ENCODE assay signal across 1 cellular context in the genomic region with DNA sequence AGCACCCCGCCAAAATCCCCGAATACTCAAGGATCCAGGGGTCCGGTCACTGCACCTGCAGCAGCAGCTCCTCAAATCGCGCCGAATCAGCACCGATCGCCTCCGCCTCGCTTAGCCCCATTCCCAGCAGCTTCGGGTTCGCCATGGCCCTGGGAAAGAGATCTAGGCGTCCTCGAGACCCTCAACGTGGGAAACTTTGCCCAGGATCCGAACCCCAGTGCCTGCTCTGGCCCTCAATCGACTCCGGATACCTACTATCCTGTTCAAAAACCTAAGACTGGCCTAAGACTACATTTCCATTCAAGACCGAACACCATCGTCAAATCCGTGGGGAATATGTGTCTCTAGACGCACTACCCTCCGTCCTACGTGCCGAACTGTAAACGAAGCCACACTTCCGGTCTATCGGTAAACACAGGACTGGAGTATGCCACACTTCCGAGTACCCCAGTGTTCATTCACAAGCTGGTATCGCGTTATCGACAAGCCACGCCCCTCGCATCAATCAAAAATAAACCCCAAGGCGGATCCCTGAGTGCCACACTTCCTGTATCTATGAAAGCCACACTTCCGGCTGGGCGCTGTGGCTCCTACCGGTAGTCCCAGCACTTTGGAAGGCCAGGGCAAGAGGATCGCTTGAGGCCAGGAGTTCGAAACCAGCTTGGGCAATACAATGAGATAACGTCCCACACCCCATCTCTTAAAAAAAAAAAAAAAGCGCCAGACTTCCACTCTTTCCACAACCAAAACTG.
A peak's percentile ranks its signal among the peaks of the same experiment; 100 is the strongest.
TF ChIP-seq lines count a peak whose summit lies in the region.

TSS of gene PIH1D1 (minus strand) at position 385 of the 752 bp plus-strand sequence. CDS start at position 145, 240 bp downstream.

TF ChIP-seq in K562, 482 proteins besides CTCF, POLR2A, EP300 and RAD21 (continued from another document and continues in another):
- peak; percentile 20 for TF ChIP-seq POU5F1 (IDR thresholded peaks at IDR 0.05; ENCODE audit: borderline replicate concordance, low read depth, low read length, partially characterized antibody)
- TF ChIP-seq, protein P1, sequence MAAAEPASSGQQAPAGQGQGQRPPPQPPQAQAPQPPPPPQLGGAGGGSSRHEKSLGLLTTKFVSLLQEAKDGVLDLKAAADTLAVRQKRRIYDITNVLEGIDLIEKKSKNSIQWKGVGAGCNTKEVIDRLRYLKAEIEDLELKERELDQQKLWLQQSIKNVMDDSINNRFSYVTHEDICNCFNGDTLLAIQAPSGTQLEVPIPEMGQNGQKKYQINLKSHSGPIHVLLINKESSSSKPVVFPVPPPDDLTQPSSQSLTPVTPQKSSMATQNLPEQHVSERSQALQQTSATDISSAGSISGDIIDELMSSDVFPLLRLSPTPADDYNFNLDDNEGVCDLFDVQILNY (CRISPR knock-in tag; IDR thresholded peaks at IDR 0.05): no peak
- TF ChIP-seq ZNF655 (CRISPR knock-in tag; IDR thresholded peaks at IDR 0.05): no peak
- no peak for TF ChIP-seq TAF9B (IDR thresholded peaks at IDR 0.05; ENCODE audit: partially characterized antibody)
- no peak for TF ChIP-seq SAFB (IDR thresholded peaks at IDR 0.05; ENCODE audit: borderline replicate concordance, low read depth, low read length)
- TF ChIP-seq ZNF551 (CRISPR knock-in tag; IDR thresholded peaks at IDR 0.05): no peak
- TF ChIP-seq ZNF77 (CRISPR knock-in tag; IDR thresholded peaks at IDR 0.05): no peak
- no peak for TF ChIP-seq MCM7 (IDR thresholded peaks at IDR 0.05)
- TF ChIP-seq TRIM28 (IDR thresholded peaks at IDR 0.05): no peak
- peak; percentile 25; the same call in 1 of the 2 replicates for TF ChIP-seq ZNF316 (IDR thresholded peaks at IDR 0.05)
- TF ChIP-seq E4F1 (CRISPR knock-in tag; IDR thresholded peaks at IDR 0.05; ENCODE audit: borderline replicate concordance): no peak
- peak; percentile 85 for TF ChIP-seq ETV1 (tag; conservative IDR thresholded peaks at IDR 0.05; ENCODE audit: low read depth)
- TF ChIP-seq SMAD3 (CRISPR knock-in tag; conservative IDR thresholded peaks at IDR 0.05): no peak
- TF ChIP-seq ZNF174 (CRISPR knock-in tag; IDR thresholded peaks at IDR 0.05): no peak
- TF ChIP-seq DIDO1 (tag; IDR thresholded peaks at IDR 0.05; ENCODE audit: low read depth): no peak
- TF ChIP-seq LCOR (CRISPR knock-in tag; IDR thresholded peaks at IDR 0.05): peak; percentile 50; the same call in 1 of the 2 replicates
- TF ChIP-seq TCF7L2 (IDR thresholded peaks at IDR 0.05; ENCODE audit: low read depth, low read length): no peak
- TF ChIP-seq HOXB6 (CRISPR knock-in tag; IDR thresholded peaks at IDR 0.05; ENCODE audit: borderline replicate concordance): no peak
- no peak for TF ChIP-seq KDM1A (IDR thresholded peaks at IDR 0.05)
- TF ChIP-seq SAFB2 (IDR thresholded peaks at IDR 0.05; ENCODE audit: borderline replicate concordance, low read depth, low read length, severe bottlenecking): no peak
- TF ChIP-seq ZFP36 (IDR thresholded peaks at IDR 0.05; ENCODE audit: low read depth, low read length, partially characterized antibody): no peak
- TF ChIP-seq SMARCC2 (IDR thresholded peaks at IDR 0.05; ENCODE audit: low read depth): no peak
- TF ChIP-seq ZNF124 (CRISPR knock-in tag; IDR thresholded peaks at IDR 0.05): no peak
- TF ChIP-seq, protein P2, sequence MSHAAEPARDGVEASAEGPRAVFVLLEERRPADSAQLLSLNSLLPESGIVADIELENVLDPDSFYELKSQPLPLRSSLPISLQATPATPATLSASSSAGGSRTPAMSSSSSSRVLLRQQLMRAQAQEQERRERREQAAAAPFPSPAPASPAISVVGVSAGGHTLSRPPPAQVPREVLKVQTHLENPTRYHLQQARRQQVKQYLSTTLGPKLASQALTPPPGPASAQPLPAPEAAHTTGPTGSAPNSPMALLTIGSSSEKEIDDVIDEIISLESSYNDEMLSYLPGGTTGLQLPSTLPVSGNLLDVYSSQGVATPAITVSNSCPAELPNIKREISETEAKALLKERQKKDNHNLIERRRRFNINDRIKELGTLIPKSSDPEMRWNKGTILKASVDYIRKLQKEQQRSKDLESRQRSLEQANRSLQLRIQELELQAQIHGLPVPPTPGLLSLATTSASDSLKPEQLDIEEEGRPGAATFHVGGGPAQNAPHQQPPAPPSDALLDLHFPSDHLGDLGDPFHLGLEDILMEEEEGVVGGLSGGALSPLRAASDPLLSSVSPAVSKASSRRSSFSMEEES (CRISPR knock-in tag; IDR thresholded peaks at IDR 0.05): no peak
- TF ChIP-seq THRA (IDR thresholded peaks at IDR 0.05): no peak
- TF ChIP-seq, protein P3, sequence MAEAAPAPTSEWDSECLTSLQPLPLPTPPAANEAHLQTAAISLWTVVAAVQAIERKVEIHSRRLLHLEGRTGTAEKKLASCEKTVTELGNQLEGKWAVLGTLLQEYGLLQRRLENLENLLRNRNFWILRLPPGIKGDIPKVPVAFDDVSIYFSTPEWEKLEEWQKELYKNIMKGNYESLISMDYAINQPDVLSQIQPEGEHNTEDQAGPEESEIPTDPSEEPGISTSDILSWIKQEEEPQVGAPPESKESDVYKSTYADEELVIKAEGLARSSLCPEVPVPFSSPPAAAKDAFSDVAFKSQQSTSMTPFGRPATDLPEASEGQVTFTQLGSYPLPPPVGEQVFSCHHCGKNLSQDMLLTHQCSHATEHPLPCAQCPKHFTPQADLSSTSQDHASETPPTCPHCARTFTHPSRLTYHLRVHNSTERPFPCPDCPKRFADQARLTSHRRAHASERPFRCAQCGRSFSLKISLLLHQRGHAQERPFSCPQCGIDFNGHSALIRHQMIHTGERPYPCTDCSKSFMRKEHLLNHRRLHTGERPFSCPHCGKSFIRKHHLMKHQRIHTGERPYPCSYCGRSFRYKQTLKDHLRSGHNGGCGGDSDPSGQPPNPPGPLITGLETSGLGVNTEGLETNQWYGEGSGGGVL (CRISPR knock-in tag; IDR thresholded peaks at IDR 0.05): no peak
- no peak for TF ChIP-seq STAG1 (CRISPR knock-in tag; IDR thresholded peaks at IDR 0.05; ENCODE audit: borderline replicate concordance)
- no peak for TF ChIP-seq ZNF586 (CRISPR knock-in tag; conservative IDR thresholded peaks at IDR 0.05)
- TF ChIP-seq NCOA1 (IDR thresholded peaks at IDR 0.05; ENCODE audit: low read depth): peak; percentile 19; the same call in 1 of the 2 replicates
- TF ChIP-seq HIVEP1 (CRISPR knock-in tag; IDR thresholded peaks at IDR 0.05): no peak
- TF ChIP-seq U2AF1 (optimal IDR thresholded peaks at IDR 0.05; ENCODE audit: low read depth, low read length): no peak
- TF ChIP-seq ZNF717 (CRISPR knock-in tag; IDR thresholded peaks at IDR 0.05): no peak
- no peak for TF ChIP-seq HNRNPL (IDR thresholded peaks at IDR 0.05; ENCODE audit: low read depth, low read length)
- TF ChIP-seq FOXJ2 (tag; IDR thresholded peaks at IDR 0.05): peak; percentile 72; the same call in 1 of the 2 replicates
- peak; percentile 11 for TF ChIP-seq HNRNPLL (IDR thresholded peaks at IDR 0.05; ENCODE audit: low read depth, low read length, poor library complexity, severe bottlenecking)
- no peak for TF ChIP-seq HDAC3 (IDR thresholded peaks at IDR 0.05; ENCODE audit: borderline replicate concordance, partially characterized antibody)
- TF ChIP-seq, protein P4, sequence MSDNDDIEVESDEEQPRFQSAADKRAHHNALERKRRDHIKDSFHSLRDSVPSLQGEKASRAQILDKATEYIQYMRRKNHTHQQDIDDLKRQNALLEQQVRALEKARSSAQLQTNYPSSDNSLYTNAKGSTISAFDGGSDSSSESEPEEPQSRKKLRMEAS (CRISPR knock-in tag; IDR thresholded peaks at IDR 0.05): no peak
- no peak for TF ChIP-seq EHMT2 (IDR thresholded peaks at IDR 0.05)
- TF ChIP-seq BRCA1 (IDR thresholded peaks at IDR 0.05): no peak
- no peak for TF ChIP-seq BRCA1 (CRISPR knock-in tag; IDR thresholded peaks at IDR 0.05)
- TF ChIP-seq ZNF431 (CRISPR knock-in tag; IDR thresholded peaks at IDR 0.05): no peak
- TF ChIP-seq PTTG1 (tag; IDR thresholded peaks at IDR 0.05; ENCODE audit: low read depth): no peak
- TF ChIP-seq DDX20 (tag; IDR thresholded peaks at IDR 0.05; ENCODE audit: low read depth): no peak
- TF ChIP-seq GABPA (tag; conservative IDR thresholded peaks at IDR 0.05; ENCODE audit: low read depth): peak; percentile 98
- TF ChIP-seq ID3 (CRISPR knock-in tag; IDR thresholded peaks at IDR 0.05): no peak
- no peak for TF ChIP-seq ID3 (tag; IDR thresholded peaks at IDR 0.05)
- TF ChIP-seq ZBTB9 (CRISPR knock-in tag; IDR thresholded peaks at IDR 0.05): no peak
- no peak for TF ChIP-seq ZBTB17 (CRISPR knock-in tag; IDR thresholded peaks at IDR 0.05)
- no peak for TF ChIP-seq ZBTB8A (IDR thresholded peaks at IDR 0.05; ENCODE audit: partially characterized antibody)
- TF ChIP-seq TCFL5 (CRISPR knock-in tag; conservative IDR thresholded peaks at IDR 0.05): no peak
- no peak for TF ChIP-seq ATF2 (CRISPR knock-in tag; IDR thresholded peaks at IDR 0.05)
